ENCODE assay signal across 10 cellular contexts in genomic region chr11:33920838-33921613, GRCh38. TPM values are rescaled to one million over a fixed set of nuclear protein-coding genes. Genes with fewer than 3 reads are reported as not detected.
DNase-seq lines count a peak whose midpoint lies in the region; ATAC-seq and TF ChIP-seq lines count a peak whose summit lies in the region.
"Had no signal": no experiment of that assay in that cellular context is flagged by ENCODE, and none has a peak within 500 bp of the region (broad histone marks: within the 10 kb centered on the region; RNA-seq: fewer than 3 reads in every experiment).

No MANE protein-coding gene starts in this region.

- no peaks in the 10 kb centered on the region for H3K79me1 ChIP-seq in mesendoderm (ENCODE audit: low read length)

- no peak overlapping the region for H3K9ac ChIP-seq in mesendoderm (ENCODE audit: low read length)

- H3K4me1 ChIP-seq in mesendoderm (ENCODE audit: control insufficient read depth, low read depth, low read length), result no peaks in the 10 kb centered on the region

- H3K79me2 ChIP-seq in mesendoderm (ENCODE audit: control insufficient read depth, insufficient read depth, low read length), result no peaks in the 10 kb centered on the region

- no peak overlapping the region for H3K23ac ChIP-seq in mesendoderm (ENCODE audit: low read length)

- H2BK5ac ChIP-seq in mesendoderm (ENCODE audit: low read length), result no peak overlapping the region

- H4K5ac ChIP-seq in mesendoderm (ENCODE audit: low read length), result no peak overlapping the region

- in situ Hi-C loops in GM13976 (cut with MboI; ENCODE audit: low sequenced_read_pairs, unreplicated experiment) (no loop called here), astrocyte of the cerebellum (cut with HindIII; ENCODE audit: low sequenced_read_pairs) (no loop called here)

- no peak overlapping the region for H2BK120ac ChIP-seq in mesendoderm (ENCODE audit: low read depth, low read length)

- no peak overlapping the region for H2BK15ac ChIP-seq in mesendoderm (replicated peaks; ENCODE audit: low read depth)

- no peak overlapping the region for H4K8ac ChIP-seq in mesendoderm (ENCODE audit: low read depth, low read length)

- H3K56ac ChIP-seq in mesendoderm (ENCODE audit: low read length), result no peak overlapping the region

- ATAC-seq in GM19463 (IDR thresholded peaks at IDR 0.05; ENCODE audit: unreplicated experiment), result peak; percentile 90
- peak; percentile 82 for ATAC-seq in HG03159 (IDR thresholded peaks at IDR 0.05; ENCODE audit: unreplicated experiment)

- H3K4me3 ChIP-seq in astrocyte of the cerebellum (ENCODE audit: low read depth, low read length) (no peak overlapping the region), mesendoderm (ENCODE audit: low read length) (no peak overlapping the region)

- no peak overlapping the region for H3K4ac ChIP-seq in mesendoderm (ENCODE audit: low read depth, low read length)

- no peak overlapping the region for H2AK5ac ChIP-seq in mesendoderm (ENCODE audit: low read length)

- no peaks in the 10 kb centered on the region for H3K36me3 ChIP-seq in mesendoderm (ENCODE audit: control insufficient read depth, insufficient read depth, low read length)

- H3K27me3 ChIP-seq in mesendoderm (ENCODE audit: insufficient read depth, low read length, poor library complexity), result no peaks in the 10 kb centered on the region

- no peak overlapping the region for H3K27ac ChIP-seq in mesendoderm (ENCODE audit: low read depth, low read length)

- WGBS in mesendoderm (ENCODE audit: extremely low coverage, insufficient coverage, low lambda C conversion rate), result no CpG with 5 or more reads among the region's 8 CpGs

- no peak for TF ChIP-seq CTCF in GM13976 (IDR thresholded peaks at IDR 0.05; ENCODE audit: borderline replicate concordance, control extremely low read depth, extremely low read depth, insufficient read depth, missing control alignments)
- no peak for TF ChIP-seq CTCF in astrocyte of the cerebellum (IDR thresholded peaks at IDR 0.05; ENCODE audit: low read depth, low read length, missing control alignments)

- DNase-seq in GM13976 (ENCODE audit: low spot score), result peak; percentile 58
- peak; percentile 82 for DNase-seq in astrocyte of the cerebellum (ENCODE audit: low read depth)
- DNase-seq in mesendoderm, result no peak
- DNase-seq in ureter (ENCODE audit: low spot score), result no peak
- no peak for DNase-seq in KG1 (lab: John Stamatoyannopoulos, UW)
- DNase-seq in H4 (ENCODE audit: low spot score), result no peak
- DNase-seq: natural killer cell, NCI-H187 had no signal

- H3K4me2 ChIP-seq in mesendoderm (ENCODE audit: low read length), result no peak overlapping the region

- no peak overlapping the region for H3K18ac ChIP-seq in mesendoderm (ENCODE audit: low read length)

RNA-seq across cellular contexts. Expression of gene LMO2, which starts 29.1 kb away (rescaled TPM):
- polyA plus RNA-seq in mesendoderm (2013, experiment 1 of 2), result 0.79 TPM
- 0.81 TPM for polyA plus RNA-seq in mesendoderm (2013, experiment 2 of 2)
- total RNA-seq in ureter, result 14.0 TPM
- 1.4 and 1.5 TPM in 2 replicates for total RNA-seq in H4 (2014; rRNA removed; shearing (Covaris generic))

Comparison
In these comparisons a context has a peak if more than half of its experiments do, and no peak if none do; other contexts are left out.
1. DNase-seq: peak in GM13976 (single experiment) and astrocyte of the cerebellum (single experiment); none in mesendoderm (single experiment), ureter (single experiment), KG1 (single experiment) and H4 (single experiment).